8 cellular contexts compared by ENCODE assay signal in genomic region chr6:35392773-35393672, GRCh38. TPM values are rescaled to one million over a fixed set of nuclear protein-coding genes. Genes with fewer than 3 reads are reported as not detected.
DNase-seq lines count a peak whose midpoint lies in the region; ATAC-seq and TF ChIP-seq lines count a peak whose summit lies in the region.
"Had no signal": no experiment of that assay in that cellular context is flagged by ENCODE, and none has a peak within 500 bp of the region (broad histone marks: within the 10 kb centered on the region; RNA-seq: fewer than 3 reads in every experiment).

No MANE protein-coding gene starts in this region.

- peaks cover 16% of the 10 kb centered on the region for H3K4me1 ChIP-seq in OCI-LY1 (ENCODE audit: insufficient read depth, low read length, severe bottlenecking)

- ATAC-seq in effector memory CD8-positive, alpha-beta T cell (replicated peaks) = no peak
- ATAC-seq in HG03097 (IDR thresholded peaks at IDR 0.05; ENCODE audit: low FRiP score, unreplicated experiment) = no peak

- H3K27ac Mint-ChIP-seq in Calu3 (ENCODE audit: unreplicated experiment) (peak overlapping the region; percentile 62), neural crest cell (ENCODE audit: unreplicated experiment) (peak overlapping the region; percentile 14)
- H3K27ac Mint-ChIP-seq in effector memory CD8-positive, alpha-beta T cell = peak overlapping the region; percentile 89 to 91

- no peaks in the 10 kb centered on the region for H3K36me3 ChIP-seq in OCI-LY1 (ENCODE audit: insufficient read depth, low read length)

- no peaks in the 10 kb centered on the region for H3K9me3 ChIP-seq in OCI-LY1 (ENCODE audit: low read length)

- H3K9me3 Mint-ChIP-seq in Calu3 (ENCODE audit: low read depth, unreplicated experiment) (no peaks in the 10 kb centered on the region), neural crest cell (no peaks in the 10 kb centered on the region)
- no peaks in the 10 kb centered on the region for H3K9me3 Mint-ChIP-seq in effector memory CD8-positive, alpha-beta T cell

- H3K27me3 Mint-ChIP-seq in Calu3 (ENCODE audit: unreplicated experiment) (no peaks in the 10 kb centered on the region), neural crest cell (ENCODE audit: low read depth) (no peaks in the 10 kb centered on the region)
- H3K27me3 Mint-ChIP-seq in effector memory CD8-positive, alpha-beta T cell = no peaks in the 10 kb centered on the region

- TF ChIP-seq CTCF in Calu3 (IDR thresholded peaks at IDR 0.05; ENCODE audit: unreplicated experiment) = no peak
- TF ChIP-seq CTCF in OCI-LY1 (IDR thresholded peaks at IDR 0.05; ENCODE audit: low read length) = no peak
- no peak for TF ChIP-seq CTCF in neural crest cell (conservative IDR thresholded peaks at IDR 0.05)

- H3K79me2 ChIP-seq in OCI-LY1 (ENCODE audit: insufficient read depth, low read length) = no peaks in the 10 kb centered on the region

- peaks cover 19% of the 10 kb centered on the region for H3K36me3 Mint-ChIP-seq in Calu3 (ENCODE audit: insufficient read depth, unreplicated experiment)
- peaks cover 18% of the 10 kb centered on the region for H3K36me3 Mint-ChIP-seq in effector memory CD8-positive, alpha-beta T cell (ENCODE audit: insufficient read depth)
- peaks cover 5% of the 10 kb centered on the region for H3K36me3 Mint-ChIP-seq in neural crest cell (ENCODE audit: low read depth)

- H3K27ac ChIP-seq in OCI-LY1 (ENCODE audit: low read depth, low read length, poor library complexity, severe bottlenecking) = peak overlapping the region; percentile 76

- no TSS peak for BruUV-seq in Calu3 (replicated peaks; lab: Mats Ljungman, UMichigan)

- H3K4me2 ChIP-seq in OCI-LY1 (ENCODE audit: low read length) = no peak overlapping the region

- H3K9me2 ChIP-seq in OCI-LY1 (ENCODE audit: low read depth, low read length) = no peaks in the 10 kb centered on the region

- H3K9ac ChIP-seq in OCI-LY1 (ENCODE audit: low read length) = peak overlapping the region; percentile 5; the same call in 1 of the 2 replicates

- H4K20me1 ChIP-seq in OCI-LY1 (ENCODE audit: insufficient read depth, low read length) = no peaks in the 10 kb centered on the region

- H3K4me3 Mint-ChIP-seq in Calu3 (ENCODE audit: low read depth, unreplicated experiment) = peak overlapping the region; percentile 11
- H3K4me3 Mint-ChIP-seq in effector memory CD8-positive, alpha-beta T cell = no peak overlapping the region
- no peak overlapping the region for H3K4me3 Mint-ChIP-seq in neural crest cell

- H3F3A ChIP-seq in OCI-LY1 (ENCODE audit: insufficient read depth, low read length) = no peaks in the 10 kb centered on the region

- no peak for DNase-seq in Calu3
- DNase-seq in effector memory CD8-positive, alpha-beta T cell = no peak
- no peak for DNase-seq in neural crest cell (ENCODE audit: low read depth, low spot score)
- no peak for DNase-seq in LoVo (ENCODE audit: low spot score)
- DNase-seq in EL = no peak
- DNase-seq: NCI-H1694 had no signal

- CTCF ChIA-PET in Calu3 (lab: Charles Lee) = interaction anchor here (1.4 to 1.8 kb wide), 2 partner anchors 22 to 51 kb away, joined by 3 to 15 read pairs; partner anchors contain the start of gene PPARD

- H3K4me1 Mint-ChIP-seq in Calu3 (ENCODE audit: low read depth, unreplicated experiment) = peaks cover 72% of the 10 kb centered on the region
- peaks cover 33 to 47% of the 10 kb centered on the region in 2 donors for H3K4me1 Mint-ChIP-seq in effector memory CD8-positive, alpha-beta T cell (ENCODE audit: low read depth in 2 of 2)
- H3K4me1 Mint-ChIP-seq in neural crest cell = no peaks in the 10 kb centered on the region

- intact Hi-C loops in Calu3 (cut with micrococcal nuclease; ENCODE audit: unreplicated experiment) = loop anchor here (1.0 to 5.0 kb wide), 2 partner anchors 51 to 59 kb away; partner anchors contain the start of genes FANCE and PPARD

- no peak overlapping the region for H3K4me3 ChIP-seq in OCI-LY1 (ENCODE audit: low read depth, low read length, poor library complexity, severe bottlenecking)

- H3K27me3 ChIP-seq in OCI-LY1 (ENCODE audit: insufficient read depth, low read length) = no peaks in the 10 kb centered on the region

- no peak overlapping the region for H2AFZ ChIP-seq in OCI-LY1 (ENCODE audit: low read length)

RNA-seq across cellular contexts. Expression of gene PPARD, which starts 50.7 kb away (rescaled TPM):
- 26.2 and 26.8 TPM in 2 replicates for total RNA-seq in Calu3 (2022)
- total RNA-seq in neural crest cell = 25.6 and 26.3 TPM in 2 replicates

RNA-seq across cellular contexts. Expression of gene FANCE, which starts 59.1 kb away (rescaled TPM):
- total RNA-seq in Calu3 (2022) (10.4 and 10.9 TPM in 2 replicates), neural crest cell (18.8 and 20.4 TPM in 2 replicates)

Comparison
In these comparisons a context has a peak if more than half of its experiments do, and no peak if none do; other contexts are left out.
1. H3K27ac Mint-ChIP-seq: peak in every context shown above with its lines; median percentile 90 in effector memory CD8-positive, alpha-beta T cell; 62 in Calu3; 14 in neural crest cell.